In genomic region chr20:51562027-51562333, GRCh38 we compare ENCODE assay signal across 9 cellular contexts. TPM values are rescaled to one million over a fixed set of nuclear protein-coding genes. Genes with fewer than 3 reads are reported as not detected.
DNase-seq lines count a peak whose midpoint lies in the region; TF ChIP-seq lines count a peak whose summit lies in the region.
"Had no signal": no experiment of that assay in that cellular context is flagged by ENCODE, and none has a peak within 500 bp of the region (broad histone marks: within the 10 kb centered on the region; RNA-seq: fewer than 3 reads in every experiment).

No MANE protein-coding gene starts in this region.

- no peak overlapping the region for H3K27ac Mint-ChIP-seq in progenitor cell of endocrine pancreas

- WGBS in SK-N-SH (ENCODE audit: low lambda C conversion rate): 1% methylated on average over 10 of the region's 10 CpGs

- CTCF ChIA-PET in SK-N-SH (lab: Yijun Ruan, JAX): interaction anchor here (1.4 to 1.7 kb wide), 2 partner anchors 189 to 575 kb away, joined by 4 to 6 read pairs; no protein-coding TSS in a partner anchor

- H3K9me3 ChIP-seq in SK-N-SH: no peaks in the 10 kb centered on the region
- no peaks in the 10 kb centered on the region for H3K9me3 ChIP-seq in fibroblast of lung (ENCODE audit: control insufficient read depth, insufficient read depth, low read depth, low read length)

- H3K4me2 ChIP-seq in SK-N-SH (peak overlapping the region; percentile 98), fibroblast of lung (ENCODE audit: extremely low read depth, insufficient read depth, low read length) (peak overlapping the region; percentile 89)

- H3K79me2 ChIP-seq in SK-N-SH (ENCODE audit: insufficient read depth) (peaks cover 17% of the 10 kb centered on the region), fibroblast of lung (ENCODE audit: control insufficient read depth, insufficient read depth, low read length) (no peaks in the 10 kb centered on the region)

- H3K27ac ChIP-seq in SK-N-SH (ENCODE audit: low read depth in 2 of 2, low read length in 1 of 2) (peak overlapping the region in 1 of 2 experiments; percentile 99; a peak in 3 of 4 replicates), fibroblast of lung (ENCODE audit: insufficient read depth, low read length) (peak overlapping the region; percentile 96)
- H3K27ac ChIP-seq: foreskin keratinocyte had no signal

- peak overlapping the region; percentile 72 for H3K4me3 Mint-ChIP-seq in progenitor cell of endocrine pancreas (ENCODE audit: low read depth)

- H3K4me3 ChIP-seq in SK-N-SH (ENCODE audit: low read depth in 2 of 2, low read length in 1 of 2) (peak overlapping the region; percentile 57 to 80), fibroblast of lung (replicated peaks in 1 of 4; ENCODE audit: control extremely low read depth in 1 of 4, insufficient read depth in 1 of 4, low read depth in 3 of 4, low read length in 4 of 4) (peak overlapping the region; percentile 53 to 64 (median 56))

- TF ChIP-seq CTCF in SK-N-SH (IDR thresholded peaks at IDR 0.05) (no peak), fibroblast of lung (conservative IDR thresholded peaks at IDR 0.05 in 1 of 2, IDR thresholded peaks at IDR 0.05 in 1 of 2; ENCODE audit: low read depth in 1 of 2, low read length in 2 of 2) (no peak), progenitor cell of endocrine pancreas (IDR thresholded peaks at IDR 0.05; ENCODE audit: unreplicated experiment) (no peak), GM10266 (IDR thresholded peaks at IDR 0.05; ENCODE audit: control insufficient read depth, insufficient read depth, low read depth, missing control alignments) (no peak)

- H3K27me3 ChIP-seq in SK-N-SH (ENCODE audit: insufficient read depth): no peaks in the 10 kb centered on the region
- H3K27me3 ChIP-seq in fibroblast of lung (ENCODE audit: control insufficient read depth, insufficient read depth, low read length): peaks cover 3% of the 10 kb centered on the region

- H4K20me1 ChIP-seq in SK-N-SH (ENCODE audit: insufficient read depth) (peaks cover 14% of the 10 kb centered on the region; the same call in 1 of the 2 replicates), fibroblast of lung (ENCODE audit: control insufficient read depth, extremely low read depth, insufficient read depth, low read length) (no peaks in the 10 kb centered on the region)

- DNase-seq in EH (ENCODE audit: low read depth): peak; percentile 43
- DNase-seq in SK-N-SH: no peak
- peak in 1 of 2 donors; percentile 33 for DNase-seq in fibroblast of lung (ENCODE audit: low read depth in 2 of 2)
- DNase-seq in progenitor cell of endocrine pancreas (ENCODE audit: low spot score, unreplicated experiment): no peak
- DNase-seq in GM10266 (ENCODE audit: extremely low spot score): no peak
- no peak for DNase-seq in mesenteric fat pad (ENCODE audit: low spot score)
- no peak for DNase-seq in SKM-1 treated with dmso at 0.1 percent for 144 hours (lab: John Stamatoyannopoulos, UW; ENCODE audit: unreplicated experiment)
- no peak for DNase-seq in GOT3 (lab: John Stamatoyannopoulos, UW)

- no peak for TF ChIP-seq RAD21 in SK-N-SH (IDR thresholded peaks at IDR 0.05; ENCODE audit: low read length)

- H3K36me3 Mint-ChIP-seq in progenitor cell of endocrine pancreas (ENCODE audit: insufficient read depth): no peaks in the 10 kb centered on the region

- H3K4me1 Mint-ChIP-seq in progenitor cell of endocrine pancreas (ENCODE audit: low read depth): peaks cover 19% of the 10 kb centered on the region

- peaks cover 31% of the 10 kb centered on the region for H3F3A ChIP-seq in SK-N-SH (replicated peaks; ENCODE audit: insufficient read depth)

- H3K36me3 ChIP-seq in SK-N-SH (replicated peaks in 1 of 2; ENCODE audit: control insufficient read depth in 1 of 2, insufficient read depth in 2 of 2, low read length in 1 of 2) (no peaks in the 10 kb centered on the region), fibroblast of lung (ENCODE audit: control insufficient read depth, insufficient read depth, low read length) (no peaks in the 10 kb centered on the region)

- peaks cover 61% of the 10 kb centered on the region for H3K27me3 Mint-ChIP-seq in progenitor cell of endocrine pancreas

- H3K9ac ChIP-seq in SK-N-SH (peak overlapping the region; percentile 98), fibroblast of lung (ENCODE audit: insufficient read depth, low read length) (peak overlapping the region; percentile 97)

- TF ChIP-seq EP300 in SK-N-SH (IDR thresholded peaks at IDR 0.05; ENCODE audit: borderline replicate concordance in 1 of 2, low read depth in 1 of 2, low read length in 1 of 2): no peak

- no peak overlapping the region; the same call in 1 of the 2 replicates for H2AFZ ChIP-seq in SK-N-SH (ENCODE audit: low read depth)
- no peak overlapping the region for H2AFZ ChIP-seq in fibroblast of lung (ENCODE audit: low read length)

- POLR2A ChIA-PET in SK-N-SH (lab: Yijun Ruan, JAX): no interaction called here

- no peaks in the 10 kb centered on the region for H3K9me2 ChIP-seq in SK-N-SH

- H3K9me3 Mint-ChIP-seq in progenitor cell of endocrine pancreas (ENCODE audit: low read depth): no peaks in the 10 kb centered on the region

- peaks cover 16 to 29% of the 10 kb centered on the region in 2 experiments for H3K4me1 ChIP-seq in SK-N-SH (ENCODE audit: control insufficient read depth in 1 of 2, insufficient read depth in 2 of 2, low read depth in 1 of 2, low read length in 1 of 2)
- peaks cover 14% of the 10 kb centered on the region for H3K4me1 ChIP-seq in fibroblast of lung (ENCODE audit: control insufficient read depth, extremely low read depth, insufficient read depth, low read length)

TF ChIP-seq in SK-N-SH, 30 proteins besides CTCF, POLR2A, EP300 and RAD21 (continues in another document):
- TF ChIP-seq ZBTB33 (IDR thresholded peaks at IDR 0.05; ENCODE audit: borderline replicate concordance, low read depth) (no peak), RCOR1 (IDR thresholded peaks at IDR 0.05; ENCODE audit: low read length) (no peak), REST (IDR thresholded peaks at IDR 0.05; ENCODE audit: low read depth, low read length) (no peak), USF1 (IDR thresholded peaks at IDR 0.05; ENCODE audit: borderline replicate concordance, low read depth) (no peak), USF2 (IDR thresholded peaks at IDR 0.05; ENCODE audit: borderline replicate concordance, low read depth, low read length) (no peak)

RNA-seq across cellular contexts. Expression of gene NFATC2, which starts 19.5 kb away (rescaled TPM):
- polyA plus RNA-seq in SK-N-SH (2012; rRNA removed) (0.13 and 0.36 TPM in 2 replicates), fibroblast of lung (0.11 and 1.2 TPM in 2 replicates)
- polyA plus RNA-seq in SK-N-SH (2012; cell fraction: cytosol; rRNA removed): 0.21 and 0.28 TPM in 2 replicates
- 0.90 and 1.0 TPM in 2 replicates for polyA plus RNA-seq in SK-N-SH (2012; cell fraction: nucleus; rRNA removed)
- total RNA-seq in fibroblast of lung (under 0.01 and 0.50 TPM in 2 replicates), progenitor cell of endocrine pancreas (10.1 and 11.2 TPM in 2 replicates), mesenteric fat pad (9.3 TPM)
- polyA plus RNA-seq in fibroblast of lung (2012): 0.24 and 2.2 TPM in 2 replicates
- polyA minus RNA-seq in fibroblast of lung (ENCODE audit: low replicate concordance): 0.26 and 2.8 TPM in 2 replicates
